ENCODE assay signal across 8 cellular contexts in genomic region chr16:58684354-58685083, GRCh38. TPM values are rescaled to one million over a fixed set of nuclear protein-coding genes. Genes with fewer than 3 reads are reported as not detected.
DNase-seq lines count a peak whose midpoint lies in the region; ATAC-seq and TF ChIP-seq lines count a peak whose summit lies in the region.

A gene with protein sequence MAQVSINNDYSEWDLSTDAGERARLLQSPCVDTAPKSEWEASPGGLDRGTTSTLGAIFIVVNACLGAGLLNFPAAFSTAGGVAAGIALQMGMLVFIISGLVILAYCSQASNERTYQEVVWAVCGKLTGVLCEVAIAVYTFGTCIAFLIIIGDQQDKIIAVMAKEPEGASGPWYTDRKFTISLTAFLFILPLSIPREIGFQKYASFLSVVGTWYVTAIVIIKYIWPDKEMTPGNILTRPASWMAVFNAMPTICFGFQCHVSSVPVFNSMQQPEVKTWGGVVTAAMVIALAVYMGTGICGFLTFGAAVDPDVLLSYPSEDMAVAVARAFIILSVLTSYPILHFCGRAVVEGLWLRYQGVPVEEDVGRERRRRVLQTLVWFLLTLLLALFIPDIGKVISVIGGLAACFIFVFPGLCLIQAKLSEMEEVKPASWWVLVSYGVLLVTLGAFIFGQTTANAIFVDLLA (minus strand): TSS chr16:58684770. CDS start chr16:58680126, 4,644 bp downstream.

- TF ChIP-seq CTCF in A673 (conservative IDR thresholded peaks at IDR 0.05; ENCODE audit: low read depth, low read length) (no peak), kidney epithelial cell (IDR thresholded peaks at IDR 0.05; ENCODE audit: insufficient read depth, low read length, poor library complexity, severe bottlenecking) (no peak)

- intact Hi-C loops in A673 (cut with micrococcal nuclease; ENCODE audit: unreplicated experiment): no loop called here

- no peaks in the 10 kb centered on the region for H3K9me3 ChIP-seq in A673 (ENCODE audit: low read depth, low read length, poor library complexity, severe bottlenecking)

- BruUV-seq in A673 (replicated peaks; lab: Mats Ljungman, UMichigan): no TSS peak

- H3K4me1 ChIP-seq in A673 (ENCODE audit: insufficient read depth, low read length, poor library complexity, severe bottlenecking): peaks cover 6% of the 10 kb centered on the region

- peak; percentile 96 for ATAC-seq in GM18519 (IDR thresholded peaks at IDR 0.05; ENCODE audit: low FRiP score, unreplicated experiment)
- ATAC-seq in HG03045 (IDR thresholded peaks at IDR 0.05; ENCODE audit: unreplicated experiment): peak; percentile 96

- H3K4me3 ChIP-seq in A673 (ENCODE audit: low read depth, low read length, poor library complexity, severe bottlenecking): peak within 1 kb of the TSS; percentile 83
- H3K4me3 ChIP-seq in kidney epithelial cell (ENCODE audit: low read depth, low read length): peak within 1 kb of the TSS; percentile 56

- CTCF ChIA-PET in A673 (lab: Charles Lee): interaction anchor here (0.6 kb wide), 2 partner anchors 72 to 214 kb away, joined by 3 read pairs; no protein-coding TSS in a partner anchor

- POLR2A ChIA-PET in A673 (lab: Charles Lee; ENCODE audit: low non-redundant PET): no interaction called here

- DNase-seq in A673 (ENCODE audit: low spot score) (peak; percentile 89), NCI-H226 (peak; percentile 74), cerebellum (ENCODE audit: low spot score) (peak; percentile 95), kidney epithelial cell (ENCODE audit: low read depth) (peak; percentile 58)
- peak; percentile 60 for DNase-seq in activated CD4-positive, alpha-beta T cell treated with anti-CD3 and anti-CD28 coated beads for 1 hour
- peak; percentile 85 for DNase-seq in stimulated activated CD4-positive, alpha-beta T cell treated with anti-CD3 and anti-CD28 coated beads, Interleukin-15, amount 100 ng/mL, for 24 hours

- H3K27ac ChIP-seq in A673 (ENCODE audit: low read depth, low read length, poor library complexity, severe bottlenecking): peak within 1 kb of the TSS; percentile 45

- H3K36me3 ChIP-seq in A673 (ENCODE audit: insufficient read depth, low read length, poor library complexity, severe bottlenecking): no peaks in the 10 kb centered on the region
- H3K36me3 ChIP-seq in kidney epithelial cell (ENCODE audit: control insufficient read depth, insufficient read depth, low read length): no peaks in the 10 kb centered on the region

- H3K27me3 ChIP-seq in A673 (replicated peaks; ENCODE audit: insufficient read depth, low read depth, low read length, poor library complexity) (no peaks in the 10 kb centered on the region), kidney epithelial cell (ENCODE audit: control insufficient read depth, insufficient read depth, low read length) (no peaks in the 10 kb centered on the region)

RNA-seq across cellular contexts. Expression of the gene that starts here (rescaled TPM):
- total RNA-seq in A673 (2021) (16.9 and 21.3 TPM in 2 replicates), cerebellum (24.7 TPM), kidney epithelial cell (38.0 and 42.6 TPM in 2 replicates)

Comparison
In these comparisons a context has a peak if more than half of its experiments do, and no peak if none do; other contexts are left out.
1. Peak in every context shown above with its lines: DNase-seq, ATAC-seq, H3K4me3 ChIP-seq and H3K27ac ChIP-seq.